Comparison of ENCODE assay signal across 1 cellular context in the genomic region with DNA sequence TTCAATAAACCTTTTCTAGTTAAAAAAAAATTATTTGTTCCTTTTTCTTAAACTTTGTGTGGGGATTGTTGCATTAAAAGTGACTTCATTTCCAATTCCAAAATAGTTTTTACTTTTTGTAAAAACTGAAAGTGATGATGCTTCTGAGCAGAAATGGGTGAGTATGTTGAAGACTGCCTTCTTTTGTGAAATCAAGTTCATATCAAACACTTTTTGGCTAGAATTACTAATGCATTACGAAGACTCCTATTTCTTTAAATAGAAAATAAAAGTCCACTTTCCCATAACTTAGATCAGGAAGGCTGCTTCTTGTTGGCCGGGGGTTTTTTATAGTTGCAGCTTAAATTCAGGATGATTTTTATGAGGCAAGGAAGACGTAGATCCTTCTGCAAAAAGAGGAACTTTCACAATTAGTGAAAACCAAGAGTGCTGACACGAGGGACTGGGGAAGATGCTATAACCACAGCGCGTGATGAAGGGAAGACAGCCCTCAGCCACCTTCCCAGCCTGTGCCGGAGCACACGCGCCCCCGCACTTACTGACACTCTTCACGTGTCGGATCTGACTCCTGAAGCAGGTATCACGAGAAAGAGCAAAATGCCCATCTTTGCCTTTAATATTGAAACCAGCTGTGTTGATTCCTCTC.
TF ChIP-seq lines count a peak whose summit lies in the region.

No MANE protein-coding gene starts in this region.

TF ChIP-seq in GM12878, 131 proteins besides CTCF, POLR2A, EP300 and RAD21 (continued from another document and continues in another):
- TF ChIP-seq, protein P1, sequence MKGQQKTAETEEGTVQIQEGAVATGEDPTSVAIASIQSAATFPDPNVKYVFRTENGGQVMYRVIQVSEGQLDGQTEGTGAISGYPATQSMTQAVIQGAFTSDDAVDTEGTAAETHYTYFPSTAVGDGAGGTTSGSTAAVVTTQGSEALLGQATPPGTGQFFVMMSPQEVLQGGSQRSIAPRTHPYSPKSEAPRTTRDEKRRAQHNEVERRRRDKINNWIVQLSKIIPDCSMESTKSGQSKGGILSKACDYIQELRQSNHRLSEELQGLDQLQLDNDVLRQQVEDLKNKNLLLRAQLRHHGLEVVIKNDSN (IDR thresholded peaks at IDR 0.05; ENCODE audit: borderline replicate concordance, extremely low read length, insufficient read depth, low read depth, low read length): no peak
- TF ChIP-seq, protein P2, sequence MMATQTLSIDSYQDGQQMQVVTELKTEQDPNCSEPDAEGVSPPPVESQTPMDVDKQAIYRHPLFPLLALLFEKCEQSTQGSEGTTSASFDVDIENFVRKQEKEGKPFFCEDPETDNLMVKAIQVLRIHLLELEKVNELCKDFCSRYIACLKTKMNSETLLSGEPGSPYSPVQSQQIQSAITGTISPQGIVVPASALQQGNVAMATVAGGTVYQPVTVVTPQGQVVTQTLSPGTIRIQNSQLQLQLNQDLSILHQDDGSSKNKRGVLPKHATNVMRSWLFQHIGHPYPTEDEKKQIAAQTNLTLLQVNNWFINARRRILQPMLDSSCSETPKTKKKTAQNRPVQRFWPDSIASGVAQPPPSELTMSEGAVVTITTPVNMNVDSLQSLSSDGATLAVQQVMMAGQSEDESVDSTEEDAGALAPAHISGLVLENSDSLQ (IDR thresholded peaks at IDR 0.05): no peak
- TF ChIP-seq CBX3 (IDR thresholded peaks at IDR 0.05; ENCODE audit: borderline replicate concordance, low read depth) (no peak), CHD4 (IDR thresholded peaks at IDR 0.05) (no peak), IKZF2 (IDR thresholded peaks at IDR 0.05) (peak; percentile 93 to 94), ESRRA (IDR thresholded peaks at IDR 0.05; ENCODE audit: low read length) (no peak), CHD1 (IDR thresholded peaks at IDR 0.05; ENCODE audit: low read depth, low read length) (no peak), KDM1A (IDR thresholded peaks at IDR 0.05; ENCODE audit: borderline replicate concordance) (no peak), CREM (IDR thresholded peaks at IDR 0.05; ENCODE audit: low read depth) (no peak), YBX1 (IDR thresholded peaks at IDR 0.05) (no peak), NFYA (IDR thresholded peaks at IDR 0.05; ENCODE audit: borderline replicate concordance, low read depth, low read length) (no peak), NR2C1 (IDR thresholded peaks at IDR 0.05) (no peak), SUZ12 (IDR thresholded peaks at IDR 0.05; ENCODE audit: unreplicated experiment) (no peak), HDAC2 (IDR thresholded peaks at IDR 0.05) (no peak), FOXK2 (IDR thresholded peaks at IDR 0.05) (no peak), MTA3 (IDR thresholded peaks at IDR 0.05; ENCODE audit: borderline replicate concordance, low read length) (no peak), ZBTB33 (IDR thresholded peaks at IDR 0.05) (no peak), SREBF2 (IDR thresholded peaks at IDR 0.05; ENCODE audit: low read length) (no peak), EGR1 (IDR thresholded peaks at IDR 0.05; ENCODE audit: borderline replicate concordance in 1 of 2, low read depth in 2 of 2, low read length in 2 of 2) (no peak), POLR2AphosphoS5 (IDR thresholded peaks at IDR 0.05; ENCODE audit: low read length) (no peak), NFIC (IDR thresholded peaks at IDR 0.05; ENCODE audit: low read depth, low read length) (no peak), YY1 (IDR thresholded peaks at IDR 0.05; ENCODE audit: low read depth, low read length) (no peak), ZNF687 (IDR thresholded peaks at IDR 0.05) (peak; percentile 13; the same call in 1 of the 2 replicates), SREBF1 (IDR thresholded peaks at IDR 0.05; ENCODE audit: low read length) (no peak), RELB (IDR thresholded peaks at IDR 0.05; ENCODE audit: low read depth) (peak; percentile 88), PAX8 (IDR thresholded peaks at IDR 0.05) (no peak), CHD2 (IDR thresholded peaks at IDR 0.05; ENCODE audit: borderline replicate concordance, low read depth, low read length) (no peak), TCF7 (IDR thresholded peaks at IDR 0.05; ENCODE audit: borderline replicate concordance) (no peak), SMC3 (IDR thresholded peaks at IDR 0.05; ENCODE audit: borderline replicate concordance, low read length) (no peak), GATAD2B (conservative IDR thresholded peaks at IDR 0.05; ENCODE audit: low read depth) (peak; percentile 55; the same call in 1 of the 2 replicates), SMAD1 (IDR thresholded peaks at IDR 0.05; ENCODE audit: low read depth, partially characterized antibody) (no peak)
- TF ChIP-seq, protein P3, sequence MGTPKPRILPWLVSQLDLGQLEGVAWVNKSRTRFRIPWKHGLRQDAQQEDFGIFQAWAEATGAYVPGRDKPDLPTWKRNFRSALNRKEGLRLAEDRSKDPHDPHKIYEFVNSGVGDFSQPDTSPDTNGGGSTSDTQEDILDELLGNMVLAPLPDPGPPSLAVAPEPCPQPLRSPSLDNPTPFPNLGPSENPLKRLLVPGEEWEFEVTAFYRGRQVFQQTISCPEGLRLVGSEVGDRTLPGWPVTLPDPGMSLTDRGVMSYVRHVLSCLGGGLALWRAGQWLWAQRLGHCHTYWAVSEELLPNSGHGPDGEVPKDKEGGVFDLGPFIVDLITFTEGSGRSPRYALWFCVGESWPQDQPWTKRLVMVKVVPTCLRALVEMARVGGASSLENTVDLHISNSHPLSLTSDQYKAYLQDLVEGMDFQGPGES (IDR thresholded peaks at IDR 0.05): no peak
- TF ChIP-seq, protein P4, sequence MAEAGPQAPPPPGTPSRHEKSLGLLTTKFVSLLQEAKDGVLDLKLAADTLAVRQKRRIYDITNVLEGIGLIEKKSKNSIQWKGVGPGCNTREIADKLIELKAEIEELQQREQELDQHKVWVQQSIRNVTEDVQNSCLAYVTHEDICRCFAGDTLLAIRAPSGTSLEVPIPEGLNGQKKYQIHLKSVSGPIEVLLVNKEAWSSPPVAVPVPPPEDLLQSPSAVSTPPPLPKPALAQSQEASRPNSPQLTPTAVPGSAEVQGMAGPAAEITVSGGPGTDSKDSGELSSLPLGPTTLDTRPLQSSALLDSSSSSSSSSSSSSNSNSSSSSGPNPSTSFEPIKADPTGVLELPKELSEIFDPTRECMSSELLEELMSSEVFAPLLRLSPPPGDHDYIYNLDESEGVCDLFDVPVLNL (IDR thresholded peaks at IDR 0.05; ENCODE audit: low read depth, low read length): no peak
- TF ChIP-seq, protein P5, sequence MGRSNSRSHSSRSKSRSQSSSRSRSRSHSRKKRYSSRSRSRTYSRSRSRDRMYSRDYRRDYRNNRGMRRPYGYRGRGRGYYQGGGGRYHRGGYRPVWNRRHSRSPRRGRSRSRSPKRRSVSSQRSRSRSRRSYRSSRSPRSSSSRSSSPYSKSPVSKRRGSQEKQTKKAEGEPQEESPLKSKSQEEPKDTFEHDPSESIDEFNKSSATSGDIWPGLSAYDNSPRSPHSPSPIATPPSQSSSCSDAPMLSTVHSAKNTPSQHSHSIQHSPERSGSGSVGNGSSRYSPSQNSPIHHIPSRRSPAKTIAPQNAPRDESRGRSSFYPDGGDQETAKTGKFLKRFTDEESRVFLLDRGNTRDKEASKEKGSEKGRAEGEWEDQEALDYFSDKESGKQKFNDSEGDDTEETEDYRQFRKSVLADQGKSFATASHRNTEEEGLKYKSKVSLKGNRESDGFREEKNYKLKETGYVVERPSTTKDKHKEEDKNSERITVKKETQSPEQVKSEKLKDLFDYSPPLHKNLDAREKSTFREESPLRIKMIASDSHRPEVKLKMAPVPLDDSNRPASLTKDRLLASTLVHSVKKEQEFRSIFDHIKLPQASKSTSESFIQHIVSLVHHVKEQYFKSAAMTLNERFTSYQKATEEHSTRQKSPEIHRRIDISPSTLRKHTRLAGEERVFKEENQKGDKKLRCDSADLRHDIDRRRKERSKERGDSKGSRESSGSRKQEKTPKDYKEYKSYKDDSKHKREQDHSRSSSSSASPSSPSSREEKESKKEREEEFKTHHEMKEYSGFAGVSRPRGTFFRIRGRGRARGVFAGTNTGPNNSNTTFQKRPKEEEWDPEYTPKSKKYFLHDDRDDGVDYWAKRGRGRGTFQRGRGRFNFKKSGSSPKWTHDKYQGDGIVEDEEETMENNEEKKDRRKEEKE (IDR thresholded peaks at IDR 0.05): no peak
- TF ChIP-seq, protein P6, sequence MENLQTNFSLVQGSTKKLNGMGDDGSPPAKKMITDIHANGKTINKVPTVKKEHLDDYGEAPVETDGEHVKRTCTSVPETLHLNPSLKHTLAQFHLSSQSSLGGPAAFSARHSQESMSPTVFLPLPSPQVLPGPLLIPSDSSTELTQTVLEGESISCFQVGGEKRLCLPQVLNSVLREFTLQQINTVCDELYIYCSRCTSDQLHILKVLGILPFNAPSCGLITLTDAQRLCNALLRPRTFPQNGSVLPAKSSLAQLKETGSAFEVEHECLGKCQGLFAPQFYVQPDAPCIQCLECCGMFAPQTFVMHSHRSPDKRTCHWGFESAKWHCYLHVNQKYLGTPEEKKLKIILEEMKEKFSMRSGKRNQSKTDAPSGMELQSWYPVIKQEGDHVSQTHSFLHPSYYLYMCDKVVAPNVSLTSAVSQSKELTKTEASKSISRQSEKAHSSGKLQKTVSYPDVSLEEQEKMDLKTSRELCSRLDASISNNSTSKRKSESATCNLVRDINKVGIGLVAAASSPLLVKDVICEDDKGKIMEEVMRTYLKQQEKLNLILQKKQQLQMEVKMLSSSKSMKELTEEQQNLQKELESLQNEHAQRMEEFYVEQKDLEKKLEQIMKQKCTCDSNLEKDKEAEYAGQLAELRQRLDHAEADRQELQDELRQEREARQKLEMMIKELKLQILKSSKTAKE (IDR thresholded peaks at IDR 0.05; ENCODE audit: low read depth, poor library complexity, severe bottlenecking): peak; percentile 52
- TF ChIP-seq, protein P7, sequence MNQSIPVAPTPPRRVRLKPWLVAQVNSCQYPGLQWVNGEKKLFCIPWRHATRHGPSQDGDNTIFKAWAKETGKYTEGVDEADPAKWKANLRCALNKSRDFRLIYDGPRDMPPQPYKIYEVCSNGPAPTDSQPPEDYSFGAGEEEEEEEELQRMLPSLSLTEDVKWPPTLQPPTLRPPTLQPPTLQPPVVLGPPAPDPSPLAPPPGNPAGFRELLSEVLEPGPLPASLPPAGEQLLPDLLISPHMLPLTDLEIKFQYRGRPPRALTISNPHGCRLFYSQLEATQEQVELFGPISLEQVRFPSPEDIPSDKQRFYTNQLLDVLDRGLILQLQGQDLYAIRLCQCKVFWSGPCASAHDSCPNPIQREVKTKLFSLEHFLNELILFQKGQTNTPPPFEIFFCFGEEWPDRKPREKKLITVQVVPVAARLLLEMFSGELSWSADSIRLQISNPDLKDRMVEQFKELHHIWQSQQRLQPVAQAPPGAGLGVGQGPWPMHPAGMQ (IDR thresholded peaks at IDR 0.05; ENCODE audit: borderline replicate concordance): no peak
- TF ChIP-seq, protein P8, sequence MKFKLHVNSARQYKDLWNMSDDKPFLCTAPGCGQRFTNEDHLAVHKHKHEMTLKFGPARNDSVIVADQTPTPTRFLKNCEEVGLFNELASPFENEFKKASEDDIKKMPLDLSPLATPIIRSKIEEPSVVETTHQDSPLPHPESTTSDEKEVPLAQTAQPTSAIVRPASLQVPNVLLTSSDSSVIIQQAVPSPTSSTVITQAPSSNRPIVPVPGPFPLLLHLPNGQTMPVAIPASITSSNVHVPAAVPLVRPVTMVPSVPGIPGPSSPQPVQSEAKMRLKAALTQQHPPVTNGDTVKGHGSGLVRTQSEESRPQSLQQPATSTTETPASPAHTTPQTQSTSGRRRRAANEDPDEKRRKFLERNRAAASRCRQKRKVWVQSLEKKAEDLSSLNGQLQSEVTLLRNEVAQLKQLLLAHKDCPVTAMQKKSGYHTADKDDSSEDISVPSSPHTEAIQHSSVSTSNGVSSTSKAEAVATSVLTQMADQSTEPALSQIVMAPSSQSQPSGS (IDR thresholded peaks at IDR 0.05; ENCODE audit: low read length): no peak
